ENCODE assay signal across 17 cellular contexts in genomic region chr11:130612291-130612802, GRCh38.
A peak's percentile ranks its signal among the peaks of the same experiment; 100 is the strongest.
DNase-seq lines count a peak whose midpoint lies in the region; ATAC-seq and TF ChIP-seq lines count a peak whose summit lies in the region.
"Had no signal": no experiment of that assay in that cellular context is flagged by ENCODE, and none has a peak within 500 bp of the region (broad histone marks: within the 10 kb centered on the region; RNA-seq: fewer than 3 reads in every experiment).

No MANE protein-coding gene starts in this region.

- H3F3A ChIP-seq in MM.1S (ENCODE audit: insufficient read depth, low read length) = no peaks in the 10 kb centered on the region

- 0 out of 2 replicates have a peak overlapping the region, but pooled peaks have one; percentile 3 for H3K4me2 ChIP-seq in MM.1S (ENCODE audit: low read depth, low read length)

- H3K9me3 ChIP-seq in MM.1S (replicated peaks; ENCODE audit: insufficient read depth, low read length) (no peaks in the 10 kb centered on the region), muscle layer of duodenum (ENCODE audit: control insufficient read depth in 1 of 2, low read length in 2 of 2) (no peaks in the 10 kb centered on the region), sigmoid colon (no peaks in the 10 kb centered on the region)
- H3K9me3 ChIP-seq: BLaER1 treated with 17β-estradiol and CSF1 and Interleukin-3, amounts not matched to agents 10 nM and 100 nM; vagina had no signal

- 89 to 92% methylated on average over 2 of the region's 2 CpGs for WGBS in sigmoid colon, 2 donors

- no peaks in the 10 kb centered on the region for H3K79me2 ChIP-seq in MM.1S (ENCODE audit: low read length)

- no peak overlapping the region for H3K9ac ChIP-seq in MM.1S (ENCODE audit: low read length)
- H3K9ac ChIP-seq: BLaER1 treated with 17β-estradiol and CSF1 and Interleukin-3, amounts not matched to agents 10 nM and 100 nM had no signal

- no peak for TF ChIP-seq CTCF in MM.1S (IDR thresholded peaks at IDR 0.05; ENCODE audit: low read length)
- TF ChIP-seq CTCF in sigmoid colon (IDR thresholded peaks at IDR 0.05) = no peak

- H3K36me3 ChIP-seq in MM.1S (replicated peaks; ENCODE audit: insufficient read depth, low read length) = no peaks in the 10 kb centered on the region
- H3K36me3 ChIP-seq in muscle layer of duodenum (ENCODE audit: control insufficient read depth in 1 of 2, insufficient read depth in 2 of 2, low read length in 2 of 2) = no peaks in the 10 kb centered on the region
- no peaks in the 10 kb centered on the region for H3K36me3 ChIP-seq in sigmoid colon
- H3K36me3 ChIP-seq: BLaER1 treated with 17β-estradiol and CSF1 and Interleukin-3, amounts not matched to agents 10 nM and 100 nM; vagina had no signal

- no peaks in the 10 kb centered on the region for H3K9me2 ChIP-seq in MM.1S (replicated peaks; ENCODE audit: insufficient read depth, low read length)

- intact Hi-C loops in sigmoid colon (cut with DNase I) = no loop called here

- DNase-seq in AG08395 (ENCODE audit: low spot score) (peak; percentile 86), MM.1S (peak; percentile 62), epithelial cell of prostate (ENCODE audit: low read depth, low spot score) (no peak), SW 1271 (lab: John Stamatoyannopoulos, UW) (no peak), sigmoid colon (no peak)
- DNase-seq: activated T-cell treated with anti-CD3 and anti-CD28 coated beads, Interleukin-2, amount 50 U/mL, for 1 hour; amygdala; hippocampal formation; NCI-H2171 treated with DMSO at 0.1 percent for 48 hours; occipital lobe; stimulated activated CD4-positive, alpha-beta T cell treated with anti-CD3 and anti-CD28 coated beads, Interleukin-15, amount 100 ng/mL, for 24 hours had no signal

- H3K27me3 ChIP-seq in MM.1S (replicated peaks; ENCODE audit: insufficient read depth, low read length) = no peaks in the 10 kb centered on the region
- H3K27me3 ChIP-seq in muscle layer of duodenum (ENCODE audit: low read depth, low read length) = no peaks in the 10 kb centered on the region
- no peaks in the 10 kb centered on the region for H3K27me3 ChIP-seq in sigmoid colon
- H3K27me3 ChIP-seq: BLaER1 treated with 17β-estradiol and CSF1 and Interleukin-3, amounts not matched to agents 10 nM and 100 nM; vagina had no signal

- H3K27ac ChIP-seq in MM.1S (ENCODE audit: low read length) = peak overlapping the region; percentile 10; the same call in 1 of the 2 replicates
- peak overlapping the region; percentile 50 for H3K27ac ChIP-seq in epithelial cell of prostate
- H3K27ac ChIP-seq in muscle layer of duodenum (ENCODE audit: low read length) = peak overlapping the region; percentile 7
- peak overlapping the region in 2 of 4 donors; percentile 25 to 58 for H3K27ac ChIP-seq in sigmoid colon
- H3K27ac ChIP-seq: BLaER1 treated with 17β-estradiol and CSF1 and Interleukin-3, amounts not matched to agents 10 nM and 100 nM had no signal

- H3K4me1 ChIP-seq in MM.1S (ENCODE audit: low read length) = peaks cover 26% of the 10 kb centered on the region
- H3K4me1 ChIP-seq in muscle layer of duodenum (ENCODE audit: control insufficient read depth in 1 of 2, insufficient read depth in 2 of 2, low read length in 2 of 2) = peaks cover 0 to 8% of the 10 kb centered on the region in 2 donors
- H3K4me1 ChIP-seq in sigmoid colon = peaks cover 0 to 40% (median 29%) of the 10 kb centered on the region in 4 donors

- TF ChIP-seq POLR2A in sigmoid colon (IDR thresholded peaks at IDR 0.05) = no peak

- TF ChIP-seq EP300 in sigmoid colon (IDR thresholded peaks at IDR 0.05) = no peak

- H3K4me3 ChIP-seq in MM.1S (ENCODE audit: low read length) = no peak overlapping the region
- no peak overlapping the region for H3K4me3 ChIP-seq in muscle layer of duodenum (ENCODE audit: low read depth in 1 of 2, low read length in 2 of 2)
- no peak overlapping the region for H3K4me3 ChIP-seq in sigmoid colon
- H3K4me3 ChIP-seq: BLaER1 treated with 17β-estradiol and CSF1 and Interleukin-3, amounts not matched to agents 10 nM and 100 nM; vagina had no signal

- H2AFZ ChIP-seq in MM.1S (ENCODE audit: low read length) = no peak overlapping the region

- H4K20me1 ChIP-seq in MM.1S (ENCODE audit: insufficient read depth, low read length) = no peaks in the 10 kb centered on the region
- H4K20me1 ChIP-seq: BLaER1 treated with 17β-estradiol and CSF1 and Interleukin-3, amounts not matched to agents 10 nM and 100 nM had no signal

- ATAC-seq in HG03025 (IDR thresholded peaks at IDR 0.05; ENCODE audit: low FRiP score, unreplicated experiment) (no peak), HG03565 (IDR thresholded peaks at IDR 0.05; ENCODE audit: unreplicated experiment) (no peak)
- ATAC-seq: activated CD4-positive, CD25-positive, alpha-beta regulatory T cell treated with anti-CD3 and anti-CD28 coated beads, Interleukin-2, amount 50 U/mL, for 24 hours had no signal

Comparison
In these comparisons a context has a peak if more than half of its experiments do, and no peak if none do; other contexts are left out.
1. DNase-seq: peak in AG08395 (single experiment) and MM.1S (single experiment); none in epithelial cell of prostate (single experiment), SW 1271 (0 of 2) and sigmoid colon (single experiment).